ENCODE assay signal across 9 cellular contexts in the genomic region with DNA sequence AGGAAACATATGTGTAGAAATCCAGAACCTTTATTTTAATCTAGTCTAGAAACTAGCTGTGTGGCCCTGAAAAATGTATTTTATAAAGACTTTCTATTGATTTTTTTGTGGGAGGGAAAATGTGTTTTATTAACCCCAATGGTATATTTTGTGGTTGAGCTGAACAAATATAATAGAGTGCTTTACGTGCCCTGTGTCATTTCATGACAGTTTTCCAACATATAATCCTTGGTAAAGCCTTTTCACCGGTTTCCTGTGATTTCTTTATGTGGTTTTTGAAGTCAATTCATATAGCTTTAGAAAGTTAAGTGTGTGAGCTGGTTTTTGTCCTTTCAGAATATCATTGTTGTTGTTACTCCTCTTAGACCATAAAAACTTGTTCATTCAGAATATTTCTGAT.
"Had no signal": no experiment of that assay in that cellular context is flagged by ENCODE, and none has a peak within 500 bp of the region (broad histone marks: within the 10 kb centered on the region; RNA-seq: fewer than 3 reads in every experiment).

No MANE protein-coding gene starts in this region.

- H3K9ac ChIP-seq: GM23248 had no signal

- H3K4me3 ChIP-seq: GM23248, GM23338, HAP-1 had no signal

- H3K4me2 ChIP-seq: GM23338 had no signal

- H3K9me3 ChIP-seq: HAP-1 had no signal

- ATAC-seq: GM23338, HCT116 had no signal

- H3K36me3 ChIP-seq: HAP-1 had no signal

- H3K27ac ChIP-seq: GM23248 had no signal

- DNase-seq: GM23248, GOT3, H7, H9, HCEC 1CT, HFFc6 had no signal

- H2AFZ ChIP-seq: GM23248, GM23338 had no signal
